Comparison of ENCODE assay signal across 8 cellular contexts in the genomic region with DNA sequence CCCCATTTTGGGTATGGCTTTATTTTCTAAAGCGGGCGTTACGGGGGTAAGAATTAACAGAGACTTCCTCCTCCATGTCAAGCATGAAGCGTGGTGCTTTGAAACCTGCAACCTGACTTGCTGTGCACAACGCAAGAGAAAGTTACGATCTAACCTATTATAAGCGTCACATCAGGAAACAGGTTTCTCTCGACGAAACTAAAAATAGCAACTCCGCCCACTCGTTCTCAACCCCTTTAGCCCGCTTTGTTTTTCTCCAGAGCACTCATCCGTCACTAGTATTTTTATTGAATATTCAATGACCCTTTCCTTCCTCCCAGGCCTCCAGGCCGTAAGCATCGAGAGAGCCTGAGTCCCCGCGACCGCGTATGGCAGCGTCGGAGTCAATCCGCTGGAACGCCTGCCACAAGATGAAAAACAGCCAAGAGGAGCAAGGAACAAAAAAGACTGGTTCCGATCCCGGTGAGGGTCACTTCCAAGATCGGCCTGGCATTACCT. TPM values are rescaled to one million over a fixed set of nuclear protein-coding genes. Genes with fewer than 3 reads are reported as not detected.
DNase-seq lines count a peak whose midpoint lies in the region; ATAC-seq and TF ChIP-seq lines count a peak whose summit lies in the region.

No MANE protein-coding gene starts in this region.

- peak overlapping the region; percentile 88 for H3K9ac ChIP-seq in endodermal cell (ENCODE audit: extremely low read depth, low read length, poor library complexity, severe bottlenecking)

- H3K27ac Mint-ChIP-seq in endodermal cell: peak overlapping the region; percentile 99
- H3K27ac Mint-ChIP-seq in naive thymus-derived CD4-positive, alpha-beta T cell: peak overlapping the region; percentile 89 to 100 (median 99)
- peak overlapping the region; percentile 98 to 99 for H3K27ac Mint-ChIP-seq in stimulated activated naive CD8-positive, alpha-beta T cell treated with anti-CD3 and anti-CD28 coated beads, Interleukin-15, amount 100 ng/mL, for 72 hours

- H3K4me3 ChIP-seq in endodermal cell (ENCODE audit: low read length): peak overlapping the region; percentile 98
- H3K4me3 ChIP-seq in naive thymus-derived CD4-positive, alpha-beta T cell (ENCODE audit: low read length): peak overlapping the region; percentile 93

- H3K27me3 ChIP-seq in endodermal cell (ENCODE audit: control insufficient read depth, insufficient read depth, low read length, poor library complexity, severe bottlenecking): no peaks in the 10 kb centered on the region
- no peaks in the 10 kb centered on the region for H3K27me3 ChIP-seq in naive thymus-derived CD4-positive, alpha-beta T cell (ENCODE audit: control insufficient read depth in 2 of 2, insufficient read depth in 2 of 2, low read length in 2 of 2)

- ATAC-seq in GM21576 (IDR thresholded peaks at IDR 0.05; ENCODE audit: unreplicated experiment): peak; percentile 33
- ATAC-seq in naive thymus-derived CD4-positive, alpha-beta T cell: peak; percentile 52
- peak; percentile 59 for ATAC-seq in stimulated activated naive CD8-positive, alpha-beta T cell treated with anti-CD3 and anti-CD28 coated beads, Interleukin-15, amount 100 ng/mL, for 72 hours

- POLR2A ChIA-PET in naive thymus-derived CD4-positive, alpha-beta T cell (lab: Charles Lee): interaction anchor here (0.5 to 2.2 kb wide), 11 partner anchors 10 to 377 kb away, joined by 3 to 46 read pairs (median 4); a partner anchor contains a TSS

- H3K4me1 Mint-ChIP-seq in endodermal cell: peaks cover 11% of the 10 kb centered on the region
- peaks cover 16 to 57% (median 40%) of the 10 kb centered on the region in 7 donors for H3K4me1 Mint-ChIP-seq in naive thymus-derived CD4-positive, alpha-beta T cell
- H3K4me1 Mint-ChIP-seq in stimulated activated naive CD8-positive, alpha-beta T cell treated with anti-CD3 and anti-CD28 coated beads, Interleukin-15, amount 100 ng/mL, for 72 hours: peaks cover 51% of the 10 kb centered on the region

- H3K9me3 Mint-ChIP-seq in endodermal cell: no peaks in the 10 kb centered on the region
- H3K9me3 Mint-ChIP-seq in naive thymus-derived CD4-positive, alpha-beta T cell: peaks cover 0 to 4% (median 0%) of the 10 kb centered on the region in 11 donors
- no peaks in the 10 kb centered on the region for H3K9me3 Mint-ChIP-seq in stimulated activated naive CD8-positive, alpha-beta T cell treated with anti-CD3 and anti-CD28 coated beads, Interleukin-15, amount 100 ng/mL, for 72 hours

- 0 to 1% methylated on average over 10 to 26 of the region's 26 CpGs for WGBS in endodermal cell (ENCODE audit: insufficient coverage in 1 of 2, insufficient read length in 1 of 2), 2 experiments

- H3K36me3 Mint-ChIP-seq in endodermal cell (ENCODE audit: low read depth): peaks cover 28% of the 10 kb centered on the region
- H3K36me3 Mint-ChIP-seq in naive thymus-derived CD4-positive, alpha-beta T cell: peaks cover 4 to 25% (median 15%) of the 10 kb centered on the region in 5 donors

- peaks cover 47% of the 10 kb centered on the region for H3K36me3 ChIP-seq in endodermal cell (ENCODE audit: control insufficient read depth, insufficient read depth, low read length)
- H3K36me3 ChIP-seq in naive thymus-derived CD4-positive, alpha-beta T cell (ENCODE audit: control insufficient read depth in 2 of 3, insufficient read depth in 3 of 3, low read length in 3 of 3): peaks cover 11 to 40% (median 26%) of the 10 kb centered on the region in 3 experiments

- peak; percentile 59 for DNase-seq in DMS79 treated with DMSO at 0.1 percent for 48 hours (lab: John Stamatoyannopoulos, UW)
- DNase-seq in NAMALWA (ENCODE audit: low spot score): peak; percentile 91
- DNase-seq in activated CD4-positive, alpha-beta T cell treated with anti-CD3 and anti-CD28 coated beads, Interleukin-2, amount 50 U/mL, for 1 hour: peak; percentile 43
- DNase-seq in endodermal cell: no peak
- peak in 8 of 9 donors; percentile 52 to 91 (median 82) for DNase-seq in naive thymus-derived CD4-positive, alpha-beta T cell
- DNase-seq in stimulated activated naive CD8-positive, alpha-beta T cell treated with anti-CD3 and anti-CD28 coated beads, Interleukin-15, amount 100 ng/mL, for 72 hours: peak; percentile 68 to 76
- no peak for DNase-seq in NCI-H128 (lab: John Stamatoyannopoulos, UW; ENCODE audit: unreplicated experiment)

- CTCF ChIA-PET in naive thymus-derived CD4-positive, alpha-beta T cell (lab: Charles Lee): interaction anchor here (1.2 kb wide), 1 partner anchor 20 kb away, joined by 9 read pairs; a partner anchor contains a TSS

- no peak for TF ChIP-seq CTCF in endodermal cell (conservative IDR thresholded peaks at IDR 0.05)

- intact Hi-C loops in naive thymus-derived CD4-positive, alpha-beta T cell (cut with micrococcal nuclease): loop anchor here (1.0 to 5.0 kb wide), 11 partner anchors 20 to 1813 kb away; a partner anchor contains a TSS

- H3K4me1 ChIP-seq in endodermal cell (ENCODE audit: control insufficient read depth, insufficient read depth, low read length): no peaks in the 10 kb centered on the region
- H3K4me1 ChIP-seq in naive thymus-derived CD4-positive, alpha-beta T cell (ENCODE audit: control insufficient read depth in 2 of 2, insufficient read depth in 2 of 2, low read length in 2 of 2): peaks cover 26% of the 10 kb centered on the region in 2 donors

- H3K4me3 Mint-ChIP-seq in endodermal cell: peak overlapping the region; percentile 96
- peak overlapping the region; percentile 93 to 100 (median 98) for H3K4me3 Mint-ChIP-seq in naive thymus-derived CD4-positive, alpha-beta T cell
- H3K4me3 Mint-ChIP-seq in stimulated activated naive CD8-positive, alpha-beta T cell treated with anti-CD3 and anti-CD28 coated beads, Interleukin-15, amount 100 ng/mL, for 72 hours: peak overlapping the region; percentile 88 to 94

- H3K9me3 ChIP-seq in endodermal cell (ENCODE audit: control insufficient read depth, low read length): no peaks in the 10 kb centered on the region
- H3K9me3 ChIP-seq in naive thymus-derived CD4-positive, alpha-beta T cell (ENCODE audit: control insufficient read depth in 2 of 3, low read length in 3 of 3): no peaks in the 10 kb centered on the region

- no peaks in the 10 kb centered on the region for H3K27me3 Mint-ChIP-seq in endodermal cell (ENCODE audit: insufficient read depth)
- H3K27me3 Mint-ChIP-seq in naive thymus-derived CD4-positive, alpha-beta T cell: peaks cover 0 to 2% (median 0%) of the 10 kb centered on the region in 5 donors
- no peaks in the 10 kb centered on the region for H3K27me3 Mint-ChIP-seq in stimulated activated naive CD8-positive, alpha-beta T cell treated with anti-CD3 and anti-CD28 coated beads, Interleukin-15, amount 100 ng/mL, for 72 hours

- peak overlapping the region; percentile 48 for H3K27ac ChIP-seq in endodermal cell (ENCODE audit: low read depth, low read length)
- H3K27ac ChIP-seq in naive thymus-derived CD4-positive, alpha-beta T cell (ENCODE audit: low read depth, low read length): peak overlapping the region; percentile 94

RNA-seq across cellular contexts. Expression of a gene that starts 0.6 kb away (rescaled TPM):
- 10 to 100 TPM; 72.2 to 79.0 TPM for total RNA-seq in endodermal cell
- polyA plus RNA-seq in endodermal cell (2013, experiment 1 of 2): 65.3 TPM
- polyA plus RNA-seq in endodermal cell (2013, experiment 2 of 2): 56.1 TPM
- total RNA-seq in naive thymus-derived CD4-positive, alpha-beta T cell: 100 to 1,000 TPM in 4 of 5 experiments, 10 to 100 TPM in 1; 85.7 to 135 (median 111) TPM
- polyA plus RNA-seq in naive thymus-derived CD4-positive, alpha-beta T cell: 100 to 1,000 TPM in 1 of 2 donors, 10 to 100 TPM in 1; 96.0 to 148 TPM

RNA-seq across cellular contexts. Expression of a gene that starts 1.1 kb away (rescaled TPM):
- total RNA-seq in endodermal cell: 10 to 100 TPM; 69.3 to 87.8 TPM
- polyA plus RNA-seq in endodermal cell (2013, experiment 1 of 2): 82.5 TPM
- polyA plus RNA-seq in endodermal cell (2013, experiment 2 of 2): 72.4 TPM
- 10 to 100 TPM; 54.2 to 81.1 (median 75.1) TPM for total RNA-seq in naive thymus-derived CD4-positive, alpha-beta T cell
- polyA plus RNA-seq in naive thymus-derived CD4-positive, alpha-beta T cell: 10 to 100 TPM; 30.4 to 35.8 TPM

RNA-seq across cellular contexts. Expression of a gene that starts 20.0 kb away (rescaled TPM):
- 100 to 1,000 TPM; 213 to 217 TPM for total RNA-seq in endodermal cell
- polyA plus RNA-seq in endodermal cell (2013, experiment 1 of 2): 185 TPM
- 182 TPM for polyA plus RNA-seq in endodermal cell (2013, experiment 2 of 2)
- 100 to 1,000 TPM in 1 of 5 experiments, 10 to 100 TPM in 4; 58.0 to 162 (median 82.3) TPM for total RNA-seq in naive thymus-derived CD4-positive, alpha-beta T cell
- polyA plus RNA-seq in naive thymus-derived CD4-positive, alpha-beta T cell: 100 to 1,000 TPM; 276 to 294 TPM

RNA-seq across cellular contexts. Expression of a gene that starts 49.9 kb away (rescaled TPM):
- 10 to 100 TPM; 35.0 TPM for total RNA-seq in endodermal cell
- 21.9 TPM for polyA plus RNA-seq in endodermal cell (2013, experiment 1 of 2)
- polyA plus RNA-seq in endodermal cell (2013, experiment 2 of 2): 19.7 TPM
- total RNA-seq in naive thymus-derived CD4-positive, alpha-beta T cell: 10 to 100 TPM in 3 of 5 experiments, 1 to 10 TPM in 2; 7.1 to 19.1 (median 11.3) TPM
- polyA plus RNA-seq in naive thymus-derived CD4-positive, alpha-beta T cell: under 1 TPM; 0.95 to 0.99 TPM

Comparison
In these comparisons a context has a peak if more than half of its experiments do, and no peak if none do; other contexts are left out.
1. DNase-seq: peak in DMS79 treated with DMSO at 0.1 percent for 48 hours (single experiment), NAMALWA (single experiment), activated CD4-positive, alpha-beta T cell treated with anti-CD3 and anti-CD28 coated beads, Interleukin-2, amount 50 U/mL, for 1 hour (single experiment), naive thymus-derived CD4-positive, alpha-beta T cell (8 of 9) and stimulated activated naive CD8-positive, alpha-beta T cell treated with anti-CD3 and anti-CD28 coated beads, Interleukin-15, amount 100 ng/mL, for 72 hours (2 of 2); none in endodermal cell (single experiment) and NCI-H128 (single experiment).
2. Peak in every context shown above with its lines, with median percentiles within 50 percentile points of each other: ATAC-seq, H3K27ac Mint-ChIP-seq and H3K4me3 Mint-ChIP-seq.